Comparison of ENCODE assay signal across 12 cellular contexts in genomic region chr17:20440665-20441064, GRCh38. TPM values are rescaled to one million over a fixed set of nuclear protein-coding genes. Genes with fewer than 3 reads are reported as not detected.
DNase-seq lines count a peak whose midpoint lies in the region; ATAC-seq and TF ChIP-seq lines count a peak whose summit lies in the region.
"Not testable (repeated sequence)": the region's sequence is repeated elsewhere in the genome, so short reads cannot be mapped to it uniquely, and the experiment has no call there.
"Had no signal": no experiment of that assay in that cellular context is flagged by ENCODE, and none has a peak within 500 bp of the region (broad histone marks: within the 10 kb centered on the region; RNA-seq: fewer than 3 reads in every experiment).

No MANE protein-coding gene starts in this region.

- H2AK5ac ChIP-seq in IMR-90 (ENCODE audit: low read depth, low read length) = not testable (repeated sequence)

- not testable (repeated sequence) for H4K91ac ChIP-seq in IMR-90 (ENCODE audit: insufficient read depth, low read depth, low read length)

- not testable (repeated sequence) for H4K5ac ChIP-seq in IMR-90 (ENCODE audit: low read depth, low read length)

- H2BK120ac ChIP-seq in IMR-90 (ENCODE audit: low read depth, low read length) = not testable (repeated sequence)

- H2AK9ac ChIP-seq in IMR-90 (replicated peaks; ENCODE audit: low read depth, low read length, poor library complexity) = not testable (repeated sequence)

- not testable (repeated sequence) for TF ChIP-seq RAD21 in IMR-90 (IDR thresholded peaks at IDR 0.05; ENCODE audit: low read length); SK-N-SH (IDR thresholded peaks at IDR 0.05; ENCODE audit: low read length)

- not testable (repeated sequence) for H3K4me1 Mint-ChIP-seq in nephron progenitor cell

- not testable (repeated sequence) for BruUV-seq in IMR-90 (replicated peaks; lab: Mats Ljungman, UMichigan)

- ATAC-seq in IMR-90 (ENCODE audit: low read depth) = not testable (repeated sequence)

- not testable (repeated sequence) for H3K18ac ChIP-seq in IMR-90 (ENCODE audit: low read depth, low read length)

- DNase-seq in IMR-90 (peak; percentile 3), choroid plexus epithelial cell (ENCODE audit: low read depth) (peak; percentile 5), epithelial cell of esophagus (ENCODE audit: low read depth) (peak; percentile 35), iris pigment epithelial cell (ENCODE audit: low read depth) (peak; percentile 2), nephron progenitor cell (peak; percentile 10)
- DNase-seq in SK-N-SH = not testable (repeated sequence)

- TF ChIP-seq POLR2A in IMR-90 (IDR thresholded peaks at IDR 0.05; ENCODE audit: low read depth, low read length) = not testable (repeated sequence)

- H3K4me3 ChIP-seq in IMR-90 (ENCODE audit: insufficient read depth, low read depth, low read length); SK-N-SH (ENCODE audit: low read depth in 2 of 2, low read length in 1 of 2); choroid plexus epithelial cell (ENCODE audit: low read depth, low read length); epithelial cell of esophagus (ENCODE audit: low read length): not testable (repeated sequence)

- in situ Hi-C loops in IMR-90 (cut with MboI; ENCODE audit: low sequenced_read_pairs) = not testable (repeated sequence)

- H3K9ac ChIP-seq in IMR-90 (ENCODE audit: low read depth, low read length); SK-N-SH: not testable (repeated sequence)

- H4K8ac ChIP-seq in IMR-90 (ENCODE audit: low read depth in 2 of 2, low read length in 2 of 2) = not testable (repeated sequence)

- not testable (repeated sequence) for H3K9me3 Mint-ChIP-seq in nephron progenitor cell

- not testable (repeated sequence) for H3F3A ChIP-seq in SK-N-SH (replicated peaks; ENCODE audit: insufficient read depth)

- H3K27me3 ChIP-seq in IMR-90 (ENCODE audit: control insufficient read depth, insufficient read depth, low read length); SK-N-SH (ENCODE audit: insufficient read depth): not testable (repeated sequence)

- H3K9me3 ChIP-seq in IMR-90 (ENCODE audit: control insufficient read depth, insufficient read depth, low read length); SK-N-SH: not testable (repeated sequence)

- H3K9me1 ChIP-seq in IMR-90 (ENCODE audit: insufficient read depth, low read length) = not testable (repeated sequence)

- H3K79me2 ChIP-seq in SK-N-SH (ENCODE audit: insufficient read depth) = not testable (repeated sequence)

- not testable (repeated sequence) for H3K27ac ChIP-seq in IMR-90 (ENCODE audit: insufficient read depth, low read length); SK-N-SH (ENCODE audit: low read depth in 2 of 2, low read length in 1 of 2)

- H3K79me1 ChIP-seq in IMR-90 (ENCODE audit: low read depth in 1 of 2, low read length in 2 of 2) = not testable (repeated sequence)

- CTCF ChIA-PET in IMR-90 (lab: Yijun Ruan, JAX); SK-N-SH (lab: Yijun Ruan, JAX): not testable (repeated sequence)

- H3K27me3 Mint-ChIP-seq in nephron progenitor cell (ENCODE audit: low read depth, poor library complexity) = not testable (repeated sequence)

- not testable (repeated sequence) for H3K36me3 ChIP-seq in IMR-90 (ENCODE audit: control insufficient read depth, insufficient read depth, low read length); SK-N-SH (replicated peaks in 1 of 2; ENCODE audit: control insufficient read depth in 1 of 2, insufficient read depth in 2 of 2, low read length in 1 of 2)

- not testable (repeated sequence) for TF ChIP-seq EP300 in SK-N-SH (IDR thresholded peaks at IDR 0.05; ENCODE audit: borderline replicate concordance in 1 of 2, low read depth in 1 of 2, low read length in 1 of 2)

- H3K4me1 ChIP-seq in IMR-90 (ENCODE audit: control insufficient read depth, insufficient read depth, low read length); SK-N-SH (ENCODE audit: control insufficient read depth in 1 of 2, insufficient read depth in 2 of 2, low read depth in 1 of 2, low read length in 1 of 2): not testable (repeated sequence)

- H3K4ac ChIP-seq in IMR-90 (ENCODE audit: low read depth, low read length) = not testable (repeated sequence)

- POLR2A ChIA-PET in IMR-90 (lab: Charles Lee; ENCODE audit: unreplicated experiment); SK-N-SH (lab: Yijun Ruan, JAX): not testable (repeated sequence)

- H2BK20ac ChIP-seq in IMR-90 (ENCODE audit: low read depth, low read length) = not testable (repeated sequence)

- H3K27ac Mint-ChIP-seq in nephron progenitor cell = not testable (repeated sequence)

- H3K14ac ChIP-seq in IMR-90 (replicated peaks; ENCODE audit: low read depth, low read length) = not testable (repeated sequence)

- TF ChIP-seq CTCF in IMR-90 (conservative IDR thresholded peaks at IDR 0.05; ENCODE audit: low read depth, low read length); SK-N-SH (IDR thresholded peaks at IDR 0.05); choroid plexus epithelial cell (conservative IDR thresholded peaks at IDR 0.05; ENCODE audit: low read depth, low read length); epithelial cell of esophagus (IDR thresholded peaks at IDR 0.05; ENCODE audit: insufficient read depth, low read depth, low read length, missing control alignments); nephron progenitor cell (IDR thresholded peaks at IDR 0.05): not testable (repeated sequence)

- no CpG with 5 or more reads among the region's 5 CpGs for WGBS in IMR-90 (ENCODE audit: extremely low coverage in 2 of 2, insufficient read length in 1 of 2), 2 experiments
- 0% methylated on average over 1 of the region's 5 CpGs for WGBS in SK-N-SH (ENCODE audit: low lambda C conversion rate)

- not testable (repeated sequence) for H3K4me2 ChIP-seq in IMR-90 (ENCODE audit: low read depth, low read length); SK-N-SH

- not testable (repeated sequence) for H3K4me3 Mint-ChIP-seq in nephron progenitor cell

- dilution Hi-C loops in IMR-90 (cut with HindIII; ENCODE audit: low sequenced_read_pairs, unreplicated experiment) = not testable (repeated sequence)

- not testable (repeated sequence) for H3K9me2 ChIP-seq in SK-N-SH

- not testable (repeated sequence) for H3K23ac ChIP-seq in IMR-90 (ENCODE audit: low read depth, low read length)

- not testable (repeated sequence) for H2BK15ac ChIP-seq in IMR-90 (ENCODE audit: low read depth, low read length)

- not testable (repeated sequence) for H3K56ac ChIP-seq in IMR-90 (ENCODE audit: extremely low read depth, insufficient read depth, low read length)

- H2BK5ac ChIP-seq in IMR-90 (ENCODE audit: low read depth, low read length, poor library complexity, severe bottlenecking) = not testable (repeated sequence)

- intact Hi-C loops in IMR-90 (cut with micrococcal nuclease) = not testable (repeated sequence)

- H3K36me3 Mint-ChIP-seq in nephron progenitor cell (ENCODE audit: low read depth) = not testable (repeated sequence)

- not testable (repeated sequence) for H4K20me1 ChIP-seq in IMR-90 (ENCODE audit: insufficient read depth, low read length); SK-N-SH (ENCODE audit: insufficient read depth)

- not testable (repeated sequence) for H2AFZ ChIP-seq in IMR-90 (replicated peaks; ENCODE audit: low read length, poor library complexity); SK-N-SH (ENCODE audit: low read depth)

TF ChIP-seq in SK-N-SH, 30 proteins besides CTCF, POLR2A, EP300 and RAD21:
- TF ChIP-seq, protein P1, sequence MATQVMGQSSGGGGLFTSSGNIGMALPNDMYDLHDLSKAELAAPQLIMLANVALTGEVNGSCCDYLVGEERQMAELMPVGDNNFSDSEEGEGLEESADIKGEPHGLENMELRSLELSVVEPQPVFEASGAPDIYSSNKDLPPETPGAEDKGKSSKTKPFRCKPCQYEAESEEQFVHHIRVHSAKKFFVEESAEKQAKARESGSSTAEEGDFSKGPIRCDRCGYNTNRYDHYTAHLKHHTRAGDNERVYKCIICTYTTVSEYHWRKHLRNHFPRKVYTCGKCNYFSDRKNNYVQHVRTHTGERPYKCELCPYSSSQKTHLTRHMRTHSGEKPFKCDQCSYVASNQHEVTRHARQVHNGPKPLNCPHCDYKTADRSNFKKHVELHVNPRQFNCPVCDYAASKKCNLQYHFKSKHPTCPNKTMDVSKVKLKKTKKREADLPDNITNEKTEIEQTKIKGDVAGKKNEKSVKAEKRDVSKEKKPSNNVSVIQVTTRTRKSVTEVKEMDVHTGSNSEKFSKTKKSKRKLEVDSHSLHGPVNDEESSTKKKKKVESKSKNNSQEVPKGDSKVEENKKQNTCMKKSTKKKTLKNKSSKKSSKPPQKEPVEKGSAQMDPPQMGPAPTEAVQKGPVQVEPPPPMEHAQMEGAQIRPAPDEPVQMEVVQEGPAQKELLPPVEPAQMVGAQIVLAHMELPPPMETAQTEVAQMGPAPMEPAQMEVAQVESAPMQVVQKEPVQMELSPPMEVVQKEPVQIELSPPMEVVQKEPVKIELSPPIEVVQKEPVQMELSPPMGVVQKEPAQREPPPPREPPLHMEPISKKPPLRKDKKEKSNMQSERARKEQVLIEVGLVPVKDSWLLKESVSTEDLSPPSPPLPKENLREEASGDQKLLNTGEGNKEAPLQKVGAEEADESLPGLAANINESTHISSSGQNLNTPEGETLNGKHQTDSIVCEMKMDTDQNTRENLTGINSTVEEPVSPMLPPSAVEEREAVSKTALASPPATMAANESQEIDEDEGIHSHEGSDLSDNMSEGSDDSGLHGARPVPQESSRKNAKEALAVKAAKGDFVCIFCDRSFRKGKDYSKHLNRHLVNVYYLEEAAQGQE (IDR thresholded peaks at IDR 0.05; ENCODE audit: low read depth, low read length) = 0 out of 2 replicates have a peak, but pooled peaks have one; percentile 26
TF ChIP-seq in SK-N-SH: peak in this region for 1; not testable (repeated sequence) for 29.

RNA-seq across cellular contexts. Expression of gene LGALS9B, which starts 26.7 kb away (rescaled TPM):
- total RNA-seq in IMR-90 (2012; rRNA removed) = not detected in 2 replicates
- polyA plus RNA-seq in IMR-90 (2012; rRNA removed) = not detected in 2 replicates
- not detected in 2 replicates for polyA plus RNA-seq in IMR-90 (2012; cell fraction: cytosol; rRNA removed)
- not detected in 2 replicates for polyA plus RNA-seq in IMR-90 (2012; cell fraction: nucleus; rRNA removed; ENCODE audit: low replicate concordance)
- not detected in 2 replicates for polyA plus RNA-seq in SK-N-SH (2012; rRNA removed)
- not detected in 2 replicates for polyA plus RNA-seq in SK-N-SH (2012; cell fraction: cytosol; rRNA removed)
- not detected in 2 replicates for polyA plus RNA-seq in SK-N-SH (2012; cell fraction: nucleus; rRNA removed)
- total RNA-seq: A172; A673; CD4-positive, alpha-beta memory T cell; Daoy; G401 had no signal
- polyA plus RNA-seq: BJ; CD4-positive, alpha-beta memory T cell had no signal
